25 cellular contexts compared by ENCODE assay signal in the genomic region with DNA sequence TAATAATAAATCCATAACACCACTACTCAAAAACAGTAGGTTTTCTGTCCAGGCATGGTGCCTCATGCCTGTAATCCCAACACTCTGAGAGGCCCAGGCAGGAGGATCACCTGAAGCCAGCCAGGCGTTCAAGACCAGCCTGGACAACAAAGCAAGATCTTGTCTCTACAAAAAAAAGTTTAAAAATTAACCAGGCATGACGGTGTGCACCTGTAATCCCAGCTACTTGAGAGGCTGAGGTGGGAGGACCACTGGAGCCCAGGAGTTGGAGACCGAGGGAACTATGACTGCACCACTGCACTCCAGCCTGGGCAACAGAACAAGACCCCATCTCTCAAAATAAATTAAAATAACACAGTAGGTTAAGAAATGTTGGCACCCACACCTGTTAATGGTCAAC. TPM values are rescaled to one million over a fixed set of nuclear protein-coding genes. Genes with fewer than 3 reads are reported as not detected.
DNase-seq lines count a peak whose midpoint lies in the region; ATAC-seq and TF ChIP-seq lines count a peak whose summit lies in the region.
"Had no signal": no experiment of that assay in that cellular context is flagged by ENCODE, and none has a peak within 500 bp of the region (broad histone marks: within the 10 kb centered on the region; RNA-seq: fewer than 3 reads in every experiment).

No MANE protein-coding gene starts in this region.

- no peak overlapping the region for H3K4me3 Mint-ChIP-seq in activated naive CD8-positive, alpha-beta T cell treated with anti-CD3 and anti-CD28 coated beads for 36 hours
- H3K4me3 Mint-ChIP-seq in activated naive CD8-positive, alpha-beta T cell treated with anti-CD3 and anti-CD28 coated beads, Interleukin-2, amount 50 U/mL, for 24 hours, result no peak overlapping the region
- H3K4me3 Mint-ChIP-seq: activated naive CD4-positive, alpha-beta T cell treated with anti-CD3 and anti-CD28 coated beads for 36 hours; nephron progenitor cell; stimulated activated naive CD8-positive, alpha-beta T cell treated with anti-CD3 and anti-CD28 coated beads, Interleukin-15, amount 100 ng/mL, for 72 hours had no signal

- H3K9ac ChIP-seq in SK-N-MC (ENCODE audit: insufficient read length), result no peak overlapping the region

- peaks cover 29% of the 10 kb centered on the region for H3K4me1 Mint-ChIP-seq in activated naive CD8-positive, alpha-beta T cell treated with anti-CD3 and anti-CD28 coated beads for 36 hours
- H3K4me1 Mint-ChIP-seq in activated naive CD8-positive, alpha-beta T cell treated with anti-CD3 and anti-CD28 coated beads, Interleukin-2, amount 50 U/mL, for 24 hours, result peaks cover 11% of the 10 kb centered on the region
- H3K4me1 Mint-ChIP-seq: nephron progenitor cell had no signal

- peaks cover 8% of the 10 kb centered on the region for H3K36me3 Mint-ChIP-seq in activated naive CD8-positive, alpha-beta T cell treated with anti-CD3 and anti-CD28 coated beads for 36 hours
- peaks cover 3% of the 10 kb centered on the region for H3K36me3 Mint-ChIP-seq in activated naive CD8-positive, alpha-beta T cell treated with anti-CD3 and anti-CD28 coated beads, Interleukin-2, amount 50 U/mL, for 24 hours (ENCODE audit: low read depth)

- DNase-seq in activated naive CD8-positive, alpha-beta T cell treated with anti-CD3 and anti-CD28 coated beads for 36 hours, result no peak
- no peak for DNase-seq in activated naive CD8-positive, alpha-beta T cell treated with anti-CD3 and anti-CD28 coated beads, Interleukin-2, amount 50 U/mL, for 24 hours
- DNase-seq in SK-N-MC (ENCODE audit: low read depth, low spot score), result no peak
- no peak for DNase-seq in left colon
- DNase-seq in MV-4-11 (lab: John Stamatoyannopoulos, UW), result no peak
- DNase-seq in upper lobe of left lung, result no peak
- no peak for DNase-seq in head of caudate nucleus
- no peak for DNase-seq in GM10248 (ENCODE audit: extremely low spot score)
- DNase-seq: activated CD4-positive, CD25-positive, alpha-beta regulatory T cell treated with anti-CD3 and anti-CD28 coated beads, Interleukin-2, amount 50 U/mL, for 72 hours; activated naive CD4-positive, alpha-beta T cell treated with anti-CD3 and anti-CD28 coated beads for 36 hours; activated T-cell treated with anti-CD3 and anti-CD28 coated beads, Interleukin-2, amount 50 U/mL, for 1 hour; aorta; C1 segment of cervical spinal cord; caudate nucleus; DMS 273 treated with DMSO at 0.1 percent for 48 hours; heart left ventricle; left cardiac atrium; NCI-H1417; NCI-H2081 treated with DMSO at 0.1 percent for 48 hours; NCI-H446 treated with DMSO at 0.1 percent for 48 hours; nephron progenitor cell; right lobe of liver; RPMI8226; stimulated activated naive CD8-positive, alpha-beta T cell treated with anti-CD3 and anti-CD28 coated beads, Interleukin-15, amount 100 ng/mL, for 72 hours; transverse colon had no signal

- H3K9me3 ChIP-seq in SK-N-MC (ENCODE audit: low read depth, low read length), result no peaks in the 10 kb centered on the region
- no peaks in the 10 kb centered on the region for H3K9me3 ChIP-seq in upper lobe of left lung
- H3K9me3 ChIP-seq: heart left ventricle, right lobe of liver, transverse colon had no signal

- CTCF ChIA-PET in GM10248 (lab: Yijun Ruan, JAX), result interaction anchor here (0.8 to 4.5 kb wide), 13 partner anchors 11 to 1579 kb away, joined by 3 to 22 read pairs (median 4); partner anchors contain the start of gene HECTD1

- no peaks in the 10 kb centered on the region for H3K27me3 ChIP-seq in upper lobe of left lung
- H3K27me3 ChIP-seq: heart left ventricle, right lobe of liver, transverse colon had no signal

- no peak overlapping the region for H3K4me3 ChIP-seq in SK-N-MC
- no peak overlapping the region for H3K4me3 ChIP-seq in upper lobe of left lung
- H3K4me3 ChIP-seq: heart left ventricle, right lobe of liver, transverse colon had no signal

- intact Hi-C loops in left colon (cut with DNase I, micrococcal nuclease), result loop anchor here in 1 of 2 donors (5.0 kb wide), 1 partner anchor 101 kb away; no protein-coding TSS in a partner anchor
- intact Hi-C loops in head of caudate nucleus (cut with DNase I), result no loop called here

- H3K36me3 ChIP-seq in SK-N-MC (ENCODE audit: insufficient read depth, low read length), result no peaks in the 10 kb centered on the region
- no peaks in the 10 kb centered on the region for H3K36me3 ChIP-seq in upper lobe of left lung
- H3K36me3 ChIP-seq: heart left ventricle, right lobe of liver, transverse colon had no signal

- POLR2A ChIA-PET in GM10248 (lab: Yijun Ruan, JAX), result no interaction called here

- 70 to 81% methylated on average over 3 of the region's 3 CpGs for WGBS in upper lobe of left lung, 2 donors

- peak overlapping the region; percentile 48 for H3K27ac ChIP-seq in SK-N-MC
- no peak overlapping the region for H3K27ac ChIP-seq in upper lobe of left lung
- H3K27ac ChIP-seq: heart left ventricle had no signal

- H3K27me3 Mint-ChIP-seq in activated naive CD8-positive, alpha-beta T cell treated with anti-CD3 and anti-CD28 coated beads for 36 hours, result no peaks in the 10 kb centered on the region
- no peaks in the 10 kb centered on the region for H3K27me3 Mint-ChIP-seq in activated naive CD8-positive, alpha-beta T cell treated with anti-CD3 and anti-CD28 coated beads, Interleukin-2, amount 50 U/mL, for 24 hours
- H3K27me3 Mint-ChIP-seq: stimulated activated naive CD8-positive, alpha-beta T cell treated with anti-CD3 and anti-CD28 coated beads, Interleukin-15, amount 100 ng/mL, for 72 hours had no signal

- TF ChIP-seq CTCF in upper lobe of left lung (IDR thresholded peaks at IDR 0.05) (no peak), GM10248 (IDR thresholded peaks at IDR 0.05; ENCODE audit: control extremely low read depth, extremely low read depth, low read depth, missing control alignments) (no peak)

- H3K9me3 Mint-ChIP-seq in activated naive CD8-positive, alpha-beta T cell treated with anti-CD3 and anti-CD28 coated beads for 36 hours, result no peaks in the 10 kb centered on the region
- no peaks in the 10 kb centered on the region for H3K9me3 Mint-ChIP-seq in activated naive CD8-positive, alpha-beta T cell treated with anti-CD3 and anti-CD28 coated beads, Interleukin-2, amount 50 U/mL, for 24 hours
- H3K9me3 Mint-ChIP-seq: stimulated activated naive CD8-positive, alpha-beta T cell treated with anti-CD3 and anti-CD28 coated beads, Interleukin-15, amount 100 ng/mL, for 72 hours had no signal

- H3K4me1 ChIP-seq in upper lobe of left lung, result peaks cover 0 to 14% (median 8%) of the 10 kb centered on the region in 4 donors

- no peak for TF ChIP-seq EP300 in upper lobe of left lung (IDR thresholded peaks at IDR 0.05)

- TF ChIP-seq POLR2A in upper lobe of left lung (IDR thresholded peaks at IDR 0.05), result no peak

- H3K27ac Mint-ChIP-seq in activated naive CD8-positive, alpha-beta T cell treated with anti-CD3 and anti-CD28 coated beads for 36 hours, result peak overlapping the region; percentile 12
- H3K27ac Mint-ChIP-seq in activated naive CD8-positive, alpha-beta T cell treated with anti-CD3 and anti-CD28 coated beads, Interleukin-2, amount 50 U/mL, for 24 hours, result no peak overlapping the region
- H3K27ac Mint-ChIP-seq: activated naive CD4-positive, alpha-beta T cell treated with anti-CD3 and anti-CD28 coated beads for 36 hours; nephron progenitor cell had no signal

- ATAC-seq in activated naive CD8-positive, alpha-beta T cell treated with anti-CD3 and anti-CD28 coated beads, Interleukin-2, amount 50 U/mL, for 24 hours, result no peak
- peak; percentile 23 for ATAC-seq in left colon
- no peak for ATAC-seq in upper lobe of left lung (ENCODE audit: low FRiP score in 2 of 2)

RNA-seq across cellular contexts. Expression of gene AP4S1, which starts 44.5 kb away (rescaled TPM):
- 1 to 10 TPM; 7.3 to 8.8 TPM for total RNA-seq in activated naive CD8-positive, alpha-beta T cell treated with anti-CD3 and anti-CD28 coated beads for 36 hours
- total RNA-seq in left colon (1 to 10 TPM; 4.9 to 5.0 TPM), upper lobe of left lung (10 to 100 TPM in 1 of 6 donors, 1 to 10 TPM in 5; 5.3 to 11.1 (median 6.7) TPM)

RNA-seq across cellular contexts. Expression of gene STRN3, which starts 45.2 kb away (rescaled TPM):
- 10 to 100 TPM; 16.0 to 18.1 TPM for total RNA-seq in activated naive CD8-positive, alpha-beta T cell treated with anti-CD3 and anti-CD28 coated beads for 36 hours
- 10 to 100 TPM; 43.3 to 48.0 TPM for total RNA-seq in left colon
- 10 to 100 TPM; 21.9 to 61.4 (median 29.4) TPM for total RNA-seq in upper lobe of left lung
